18 cellular contexts compared by ENCODE assay signal in the genomic region with DNA sequence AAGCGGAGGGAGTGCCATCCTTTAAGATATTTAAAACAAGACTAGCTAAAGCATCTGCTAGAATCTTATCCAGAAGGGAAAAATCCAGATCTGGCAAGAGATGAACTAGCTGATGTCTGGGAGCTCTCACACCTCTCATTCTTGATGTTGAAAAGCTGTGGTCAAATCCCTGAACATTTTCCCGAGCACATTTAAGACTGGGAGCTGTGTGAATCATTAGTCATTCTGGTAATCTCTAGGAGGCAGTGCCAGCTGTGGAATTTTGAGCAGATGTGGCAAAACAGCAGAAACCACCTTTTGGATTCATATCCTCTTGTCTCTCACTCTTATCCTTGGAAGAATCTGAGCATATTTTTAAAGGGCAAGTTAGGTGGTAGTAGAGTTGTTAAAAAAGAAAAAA.
DNase-seq lines count a peak whose midpoint lies in the region; ATAC-seq and TF ChIP-seq lines count a peak whose summit lies in the region.
"Had no signal": no experiment of that assay in that cellular context is flagged by ENCODE, and none has a peak within 500 bp of the region (broad histone marks: within the 10 kb centered on the region; RNA-seq: fewer than 3 reads in every experiment).

No MANE protein-coding gene starts in this region.

- no peak for ATAC-seq in naive thymus-derived CD8-positive, alpha-beta T cell
- ATAC-seq: left lobe of liver had no signal

- H3K4me3 ChIP-seq in epithelial cell of proximal tubule (ENCODE audit: low read depth, low read length) = no peak overlapping the region
- no peak overlapping the region for H3K4me3 ChIP-seq in H7 (ENCODE audit: insufficient read depth, low read depth, low read length)

- POLR2A ChIA-PET in naive thymus-derived CD8-positive, alpha-beta T cell (lab: Charles Lee) = interaction anchor here (0.6 to 2.0 kb wide), 2 partner anchors 13 to 498 kb away, joined by 3 to 8 read pairs; no protein-coding TSS in a partner anchor

- no peak for TF ChIP-seq CTCF in epithelial cell of proximal tubule (conservative IDR thresholded peaks at IDR 0.05; ENCODE audit: low read depth, low read length)

- H3K27me3 Mint-ChIP-seq in naive thymus-derived CD8-positive, alpha-beta T cell = no peaks in the 10 kb centered on the region

- no peaks in the 10 kb centered on the region for H3K9me3 Mint-ChIP-seq in naive thymus-derived CD8-positive, alpha-beta T cell

- no peaks in the 10 kb centered on the region for H3K36me3 Mint-ChIP-seq in naive thymus-derived CD8-positive, alpha-beta T cell
- H3K36me3 Mint-ChIP-seq: CD14-positive monocyte had no signal

- H3K27ac Mint-ChIP-seq in naive thymus-derived CD8-positive, alpha-beta T cell = peak overlapping the region in 2 of 10 donors; percentile 12 to 32
- H3K27ac Mint-ChIP-seq: CD14-positive monocyte; T-helper 1 cell treated with Interleukin-12 subunit alpha and Interleukin-12 subunit beta and Interleukin-4 antibody, amounts not matched to agents 30 μg/mL and 1 μg/mL, for 36 hours had no signal

- H3K36me3 ChIP-seq in H7 (replicated peaks; ENCODE audit: control insufficient read depth, insufficient read depth, low read length) = no peaks in the 10 kb centered on the region

- no peak overlapping the region for H3K4me3 Mint-ChIP-seq in naive thymus-derived CD8-positive, alpha-beta T cell
- H3K4me3 Mint-ChIP-seq: CD14-positive monocyte; T-helper 1 cell treated with Interleukin-12 subunit alpha and Interleukin-12 subunit beta and Interleukin-4 antibody, amounts not matched to agents 30 μg/mL and 1 μg/mL, for 36 hours had no signal

- H3K27me3 ChIP-seq in H7 (ENCODE audit: control insufficient read depth, insufficient read depth, low read length) = no peaks in the 10 kb centered on the region

- H3K4me1 Mint-ChIP-seq in naive thymus-derived CD8-positive, alpha-beta T cell = peaks cover 5 to 21% (median 9%) of the 10 kb centered on the region in 4 donors
- H3K4me1 Mint-ChIP-seq: CD14-positive monocyte had no signal

- DNase-seq in AG20443 (ENCODE audit: low spot score) = peak; percentile 58
- DNase-seq in M059J (ENCODE audit: low read depth) = peak; percentile 35
- peak; percentile 38 for DNase-seq in epithelial cell of proximal tubule (ENCODE audit: low read depth)
- DNase-seq in middle frontal gyrus (ENCODE audit: extremely low spot score, low spot score) = peak; percentile 17
- no peak for DNase-seq in naive thymus-derived CD8-positive, alpha-beta T cell
- DNase-seq in DMS153 treated with DMSO at 0.1 percent for 48 hours (lab: John Stamatoyannopoulos, UW; ENCODE audit: unreplicated experiment) = no peak
- DNase-seq in H7 = no peak
- DNase-seq in stimulated activated CD4-positive, alpha-beta T cell treated with anti-CD3 and anti-CD28 coated beads, Interleukin-15, amount 100 ng/mL, for 24 hours = no peak
- DNase-seq: activated CD4-positive, alpha-beta T cell treated with anti-CD3 and anti-CD28 coated beads, Interleukin-2, amount 50 U/mL, for 1 hour; activated effector memory CD4-positive, alpha-beta T cell treated with Interleukin-2 at 50 U/mL for 16 hours; GF-D8; NCI-H2107; occipital lobe; stimulated activated CD4-positive, alpha-beta T cell treated with anti-CD3 and anti-CD28 coated beads, Interleukin-2, amount 100 ng/mL, for 24 hours; stimulated activated naive CD4-positive, alpha-beta T cell had no signal

Comparison
In these comparisons a context has a peak if more than half of its experiments do, and no peak if none do; other contexts are left out.
1. DNase-seq: peak in AG20443 (single experiment), M059J (single experiment), epithelial cell of proximal tubule (single experiment) and middle frontal gyrus (single experiment); none in naive thymus-derived CD8-positive, alpha-beta T cell (0 of 10), DMS153 treated with DMSO at 0.1 percent for 48 hours (single experiment), H7 (single experiment) and stimulated activated CD4-positive, alpha-beta T cell treated with anti-CD3 and anti-CD28 coated beads, Interleukin-15, amount 100 ng/mL, for 24 hours (single experiment).